Comparison of ENCODE assay signal across 27 cellular contexts in the genomic region with DNA sequence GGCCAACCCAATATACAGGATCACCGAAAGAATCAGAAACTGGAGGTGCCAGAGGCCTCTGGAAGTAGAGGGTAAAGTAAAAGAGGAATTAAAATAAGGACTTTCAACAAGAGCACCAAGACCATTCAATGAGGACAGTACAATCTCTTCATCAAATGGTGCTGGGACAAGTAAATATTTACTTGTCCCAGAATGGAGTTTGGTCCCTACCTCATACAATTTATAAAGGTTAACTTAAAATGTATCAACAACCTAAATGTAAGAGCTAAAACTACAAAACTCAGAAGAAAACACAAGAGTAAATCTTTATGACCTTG.
"Had no signal": no experiment of that assay in that cellular context is flagged by ENCODE, and none has a peak within 500 bp of the region (broad histone marks: within the 10 kb centered on the region; RNA-seq: fewer than 3 reads in every experiment).

No MANE protein-coding gene starts in this region.

- H3K9me3 ChIP-seq: stomach, suprapubic skin, testis, thoracic aorta, thyroid gland, tibial artery, tibial nerve, transverse colon, upper lobe of left lung, upper lobe of right lung, uterus, vagina had no signal

- H3K27ac ChIP-seq: stomach, suprapubic skin, testis, thoracic aorta, thyroid gland, tibial artery, tibial nerve, transverse colon, upper lobe of left lung, upper lobe of right lung, uterus, vagina had no signal

- FAIRE-seq: urothelium cell line had no signal

- H3K27me3 ChIP-seq: stomach, suprapubic skin, testis, thyroid gland, tibial artery, tibial nerve, transverse colon, upper lobe of left lung, upper lobe of right lung, uterus, vagina had no signal

- H3K4me1 ChIP-seq: stomach, suprapubic skin, testis, thyroid gland, tibial artery, tibial nerve, transverse colon, upper lobe of right lung, uterus, vagina had no signal

- H3K4me3 ChIP-seq: stomach, suprapubic skin, testis, thoracic aorta, thyroid gland, tibial artery, tibial nerve, transverse colon, upper lobe of left lung, upper lobe of right lung, uterus, vagina had no signal

- ATAC-seq: stimulated activated effector memory CD8-positive, alpha-beta T cell treated with anti-CD3 and anti-CD28 coated beads, Interleukin-12 subunit alpha, Interleukin-12 subunit beta, amount 100 ng/mL, for 72 hours; stimulated activated memory B cell treated with anti-CD40 and anti-IgM and Interleukin-4, amounts not matched to agents 10 μg/mL and 1 μg/mL and 100 μg/mL, for 72 hours; stimulated activated naive B cell treated with anti-CD40 and anti-IgM and Interleukin-4, amounts not matched to agents 10 μg/mL and 1 μg/mL and 100 μg/mL, for 72 hours; stimulated activated naive CD8-positive, alpha-beta T cell treated with anti-CD3 and anti-CD28 coated beads, Interleukin-15, amount 100 ng/mL, for 72 hours; stimulated activated naive CD8-positive, alpha-beta T cell treated with anti-CD3 and anti-CD28 coated beads, Interleukin-15, Interleukin-2, amounts not matched to agents 100 U/mL and 50 U/mL, for 24 hours; upper lobe of right lung had no signal

- DNase-seq: stimulated activated CD4-positive, alpha-beta T cell treated with anti-CD3 and anti-CD28 coated beads, Interleukin-2, amount 100 ng/mL, for 48 hours; stimulated activated CD4-positive, alpha-beta T cell treated with anti-CD3 and anti-CD28 coated beads, Interleukin-4, amount 100 ng/mL, for 1 hour; stimulated activated CD4-positive, alpha-beta T cell treated with anti-CD3 and anti-CD28 coated beads, Interleukin-4, amount 100 ng/mL, for 24 hours; stimulated activated CD4-positive, alpha-beta T cell treated with anti-CD3 and anti-CD28 coated beads, Interleukin-4, amount 100 ng/mL, for 4 hours; stimulated activated CD8-positive, alpha-beta memory T cell treated with anti-CD3 and anti-CD28 coated beads, Interleukin-4, amount 100 ng/mL, for 48 hours; stimulated activated naive B cell treated with anti-CD40 and anti-IgM and Interleukin-4, amounts not matched to agents 10 μg/mL and 1 μg/mL and 100 μg/mL, for 72 hours; stimulated activated naive CD4-positive, alpha-beta T cell; stimulated activated naive CD4-positive, alpha-beta T cell treated with Interleukin-2 at 50 U/mL for 16 hours; stimulated activated naive CD8-positive, alpha-beta T cell treated with anti-CD3 and anti-CD28 coated beads, Interleukin-15, amount 100 ng/mL, for 72 hours; stimulated activated naive CD8-positive, alpha-beta T cell treated with anti-CD3 and anti-CD28 coated beads, Interleukin-15, Interleukin-2, amounts not matched to agents 100 U/mL and 50 U/mL, for 24 hours; stomach; substantia nigra; testis; thyroid gland; tibial artery; transverse colon; trophoblast cell; upper lobe of left lung; upper lobe of right lung; uterus had no signal

- H3K36me3 ChIP-seq: thoracic aorta, thyroid gland, uterus had no signal
